Comparison of ENCODE assay signal across 1 cellular context in genomic region chrX:139213241-139213709, GRCh38.
TF ChIP-seq lines count a peak whose summit lies in the region.

No MANE protein-coding gene starts in this region.

TF ChIP-seq in K562, 482 proteins besides CTCF, POLR2A, EP300 and RAD21 (continued from another document):
- TF ChIP-seq E2F1 (CRISPR knock-in tag; IDR thresholded peaks at IDR 0.05) (no peak), CREB1 (IDR thresholded peaks at IDR 0.05) (peak; percentile 76), CREB1 (CRISPR knock-in tag; IDR thresholded peaks at IDR 0.05) (no peak), NCOA2 (IDR thresholded peaks at IDR 0.05; ENCODE audit: partially characterized antibody in 2 of 2) (peak in 1 of 2 experiments; percentile 10), MAFF (IDR thresholded peaks at IDR 0.05; ENCODE audit: low read length) (no peak), BCL6 (CRISPR knock-in tag; IDR thresholded peaks at IDR 0.05) (no peak), TFE3 (CRISPR knock-in tag; IDR thresholded peaks at IDR 0.05) (no peak), ZNF592 (IDR thresholded peaks at IDR 0.05) (peak; percentile 77), ZFP91 (CRISPR knock-in tag; IDR thresholded peaks at IDR 0.05) (no peak), IFI16 (CRISPR knock-in tag; IDR thresholded peaks at IDR 0.05) (no peak), NEUROD1 (IDR thresholded peaks at IDR 0.05; ENCODE audit: borderline replicate concordance, low read depth, low read length, partially characterized antibody) (peak; percentile 75), MCM5 (IDR thresholded peaks at IDR 0.05; ENCODE audit: low read depth) (no peak), SETDB1 (IDR thresholded peaks at IDR 0.05; ENCODE audit: low read length) (no peak), HMBOX1 (IDR thresholded peaks at IDR 0.05) (peak; percentile 76), ZBTB11 (CRISPR knock-in tag; IDR thresholded peaks at IDR 0.05) (no peak), CCNT2 (IDR thresholded peaks at IDR 0.05; ENCODE audit: borderline replicate concordance, extremely low read depth, insufficient read length, low read depth, low read length) (peak; percentile 89), HDGF (IDR thresholded peaks at IDR 0.05) (no peak), ARID1B (IDR thresholded peaks at IDR 0.05) (peak; percentile 96), VEZF1 (CRISPR knock-in tag; IDR thresholded peaks at IDR 0.05) (0 out of 2 replicates have a peak, but pooled peaks have one; percentile 28), ZBTB5 (IDR thresholded peaks at IDR 0.05) (no peak), TCF3 (CRISPR knock-in tag; IDR thresholded peaks at IDR 0.05) (peak; percentile 84), POLR3G (IDR thresholded peaks at IDR 0.05; ENCODE audit: extremely low read depth, insufficient read length, insufficient replicate concordance) (no peak), ZNF398 (CRISPR knock-in tag; IDR thresholded peaks at IDR 0.05) (no peak), ZNF511 (CRISPR knock-in tag; IDR thresholded peaks at IDR 0.05) (no peak), ZNF644 (tag; IDR thresholded peaks at IDR 0.05; ENCODE audit: low read depth) (no peak), EZH2 (IDR thresholded peaks at IDR 0.05; ENCODE audit: borderline replicate concordance, low read depth, low read length) (no peak)
